ENCODE assay signal across 12 cellular contexts in genomic region chr10:71531485-71532446, GRCh38.
DNase-seq lines count a peak whose midpoint lies in the region; ATAC-seq, FAIRE-seq and TF ChIP-seq lines count a peak whose summit lies in the region.
"Had no signal": no experiment of that assay in that cellular context is flagged by ENCODE, and none has a peak within 500 bp of the region (broad histone marks: within the 10 kb centered on the region; RNA-seq: fewer than 3 reads in every experiment).

No MANE protein-coding gene starts in this region.

- CTCF ChIA-PET in A549 (lab: Yijun Ruan, JAX) = interaction anchor here (0.7 to 2.4 kb wide), 8 partner anchors 12 to 372 kb away, joined by 3 to 8 read pairs (median 4); no protein-coding TSS in a partner anchor

- H3K9me3 ChIP-seq in A549 = no peaks in the 10 kb centered on the region
- no peaks in the 10 kb centered on the region for H3K9me3 ChIP-seq in SJCRH30 (replicated peaks)

- TF ChIP-seq RAD21 in A549 (conservative IDR thresholded peaks at IDR 0.05 in 1 of 2, IDR thresholded peaks at IDR 0.05 in 1 of 2) = no peak

- TF ChIP-seq CTCF in A549 (IDR thresholded peaks at IDR 0.05) (no peak), bronchial epithelial cell (IDR thresholded peaks at IDR 0.05; ENCODE audit: insufficient read depth, low read length, severe bottlenecking) (no peak), foreskin fibroblast (IDR thresholded peaks at IDR 0.05; ENCODE audit: low read depth, low read length) (no peak)

- FAIRE-seq in A549 (lab: Jason Lieb, UNC) (no peak), GM12892 (lab: Jason Lieb, UNC) (no peak), bronchial epithelial cell (lab: Jason Lieb, UNC) (peak; percentile 18)

- H3K27me3 ChIP-seq in bronchial epithelial cell (ENCODE audit: control insufficient read depth, insufficient read depth, low read length) (peaks cover 7% of the 10 kb centered on the region), SJCRH30 (no peaks in the 10 kb centered on the region)

- H3K4me1 ChIP-seq in A549 (no peaks in the 10 kb centered on the region), SJCRH30 (peaks cover 4% of the 10 kb centered on the region; the same call in 1 of the 2 replicates)

- H3K4me2 ChIP-seq in A549 = no peak overlapping the region

- TF ChIP-seq POLR2A in A549 (IDR thresholded peaks at IDR 0.05; ENCODE audit: low read length) (no peak), GM12892 (IDR thresholded peaks at IDR 0.05; ENCODE audit: low read depth, low read length) (no peak)

- no peaks in the 10 kb centered on the region for H3K36me3 ChIP-seq in bronchial epithelial cell (ENCODE audit: control insufficient read depth, insufficient read depth, low read length)
- H3K36me3 ChIP-seq in SJCRH30 = no peaks in the 10 kb centered on the region

- POLR2A ChIA-PET in A549 (lab: Yijun Ruan, JAX) = no interaction called here

- no peak overlapping the region for H3K27ac ChIP-seq in A549
- H3K27ac ChIP-seq in SJCRH30 = no peak overlapping the region
- H3K27ac ChIP-seq: SK-N-MC had no signal

- H3K4me3 ChIP-seq in A549 (no peak overlapping the region), bronchial epithelial cell (ENCODE audit: low read depth, low read length) (no peak overlapping the region), foreskin fibroblast (ENCODE audit: low read depth in 1 of 2, low read length in 2 of 2) (no peak overlapping the region), SJCRH30 (no peak overlapping the region)
- H3K4me3 ChIP-seq: SK-N-MC had no signal

- DNase-seq in A549 (ENCODE audit: low read depth in 1 of 2, low spot score in 1 of 2) (no peak), GM12892 (ENCODE audit: insufficient read length) (peak; percentile 36), RPMI7951 (ENCODE audit: low read depth) (peak; percentile 32), bronchial epithelial cell (ENCODE audit: low read depth) (peak; percentile 32), foreskin fibroblast (no peak), SJCRH30 (no peak)
- DNase-seq: anterior cingulate cortex, DMS153, NCI-H1048 had no signal

- no peak for TF ChIP-seq EP300 in A549 (IDR thresholded peaks at IDR 0.05)

- no peak for ATAC-seq in A549
- no peak for ATAC-seq in GM19455 (IDR thresholded peaks at IDR 0.05; ENCODE audit: unreplicated experiment)
- no peak for ATAC-seq in HG02571 (IDR thresholded peaks at IDR 0.05; ENCODE audit: unreplicated experiment)

- WGBS in A549 (ENCODE audit: missing lambda C conversion rate) = 70% methylated on average over 10 of the region's 10 CpGs

TF ChIP-seq in A549, 52 proteins besides CTCF, POLR2A, EP300 and RAD21:
- TF ChIP-seq ELK1 (IDR thresholded peaks at IDR 0.05; ENCODE audit: low read depth, low read length) (peak; percentile 84; the same call in 1 of the 2 replicates), HDAC2 (IDR thresholded peaks at IDR 0.05) (no peak), MYC (IDR thresholded peaks at IDR 0.05; ENCODE audit: borderline replicate concordance, low read length) (no peak)

Comparison
In these comparisons a context has a peak if more than half of its experiments do, and no peak if none do; other contexts are left out.
1. DNase-seq: peak in GM12892 (single experiment), RPMI7951 (single experiment) and bronchial epithelial cell (single experiment); none in A549 (0 of 2), foreskin fibroblast (0 of 2) and SJCRH30 (0 of 2).